8 cellular contexts compared by ENCODE assay signal in the genomic region with DNA sequence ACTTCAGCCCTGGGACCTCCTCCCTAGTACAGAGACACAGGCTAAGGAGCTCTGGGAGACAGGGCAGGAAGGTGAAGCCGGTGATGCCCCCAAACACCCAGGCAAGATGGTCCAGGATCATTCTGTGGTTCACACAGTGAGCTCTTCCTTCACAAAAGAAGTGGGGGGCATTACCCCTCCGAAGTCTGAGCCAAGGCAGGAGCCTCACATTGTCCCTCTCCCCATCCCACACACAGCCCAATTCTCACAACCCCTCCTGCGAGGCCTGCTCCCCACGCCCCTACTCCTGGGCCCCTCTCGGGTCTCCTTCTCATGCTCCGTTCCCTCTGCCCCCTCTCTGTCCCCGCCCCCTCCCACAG. TPM values are rescaled to one million over a fixed set of nuclear protein-coding genes. Genes with fewer than 3 reads are reported as not detected.
DNase-seq lines count a peak whose midpoint lies in the region; ATAC-seq and TF ChIP-seq lines count a peak whose summit lies in the region.

No MANE protein-coding gene starts in this region.

- intact Hi-C loops in gastrocnemius medialis (cut with DNase I; ENCODE audit: low total_unique reads): loop anchor here (1.0 to 10.0 kb wide), 3 partner anchors 15 to 1485 kb away; a partner anchor contains a TSS
- intact Hi-C loops in posterior cingulate gyrus (cut with DNase I): loop anchor here (10.0 kb wide), 1 partner anchor 115 kb away; a partner anchor contains a TSS

- H3K27me3 ChIP-seq in SJCRH30 (no peaks in the 10 kb centered on the region), fibroblast of lung (ENCODE audit: control insufficient read depth, insufficient read depth, low read length) (no peaks in the 10 kb centered on the region), gastrocnemius medialis (no peaks in the 10 kb centered on the region)

- in situ Hi-C loops in gastrocnemius medialis (cut with MboI; ENCODE audit: low sequenced_read_pairs in 4 of 4): loop anchor here in 1 of 4 donors (25.0 kb wide), 1 partner anchor 378 kb away; a partner anchor contains a TSS

- no peak for DNase-seq in SJCRH30
- DNase-seq in fibroblast of lung (ENCODE audit: low read depth in 2 of 2): no peak
- no peak for DNase-seq in gastrocnemius medialis
- no peak for DNase-seq in posterior cingulate gyrus
- no peak for DNase-seq in AML-193 (lab: John Stamatoyannopoulos, UW)

- peak in 1 of 2 donors; percentile 0 for ATAC-seq in gastrocnemius medialis
- no peak for ATAC-seq in GM18498 (IDR thresholded peaks at IDR 0.05; ENCODE audit: unreplicated experiment)
- ATAC-seq in HG03521 (IDR thresholded peaks at IDR 0.05; ENCODE audit: unreplicated experiment): no peak

- peak overlapping the region; percentile 19 for H3K27ac ChIP-seq in SJCRH30
- H3K27ac ChIP-seq in fibroblast of lung (ENCODE audit: insufficient read depth, low read length): peak overlapping the region; percentile 34
- H3K27ac ChIP-seq in gastrocnemius medialis: peak overlapping the region; percentile 96 to 99 (median 98)

- H4K20me1 ChIP-seq in fibroblast of lung (ENCODE audit: control insufficient read depth, extremely low read depth, insufficient read depth, low read length): peaks cover 5% of the 10 kb centered on the region

- peaks cover 57% of the 10 kb centered on the region for H3K4me1 ChIP-seq in SJCRH30
- H3K4me1 ChIP-seq in fibroblast of lung (ENCODE audit: control insufficient read depth, extremely low read depth, insufficient read depth, low read length): peaks cover 42% of the 10 kb centered on the region
- peaks cover 96 to 98% of the 10 kb centered on the region in 2 donors for H3K4me1 ChIP-seq in gastrocnemius medialis

- no peak for TF ChIP-seq CTCF in GM12875 (IDR thresholded peaks at IDR 0.05; ENCODE audit: borderline replicate concordance, insufficient read depth, low read depth, low read length)
- TF ChIP-seq CTCF in fibroblast of lung (conservative IDR thresholded peaks at IDR 0.05 in 1 of 2, IDR thresholded peaks at IDR 0.05 in 1 of 2; ENCODE audit: low read depth in 1 of 2, low read length in 2 of 2): no peak
- TF ChIP-seq CTCF in gastrocnemius medialis (IDR thresholded peaks at IDR 0.05 in 4 of 5, conservative IDR thresholded peaks at IDR 0.05 in 1 of 5): no peak

- peak overlapping the region; percentile 20 for H3K9ac ChIP-seq in fibroblast of lung (ENCODE audit: insufficient read depth, low read length)

- no peak for TF ChIP-seq POLR2A in gastrocnemius medialis (IDR thresholded peaks at IDR 0.05)

- no peaks in the 10 kb centered on the region for H3K36me3 ChIP-seq in SJCRH30
- H3K36me3 ChIP-seq in fibroblast of lung (ENCODE audit: control insufficient read depth, insufficient read depth, low read length): peaks cover 1% of the 10 kb centered on the region
- no peaks in the 10 kb centered on the region for H3K36me3 ChIP-seq in gastrocnemius medialis

- no peak overlapping the region for H2AFZ ChIP-seq in fibroblast of lung (ENCODE audit: low read length)

- peak overlapping the region; percentile 57 for H3K4me3 ChIP-seq in GM12875 (ENCODE audit: low read depth, low read length)
- H3K4me3 ChIP-seq in SJCRH30: peak overlapping the region; percentile 20; the same call in 1 of the 2 replicates
- peak overlapping the region in 2 of 4 experiments; percentile 15 to 35 for H3K4me3 ChIP-seq in fibroblast of lung (replicated peaks in 1 of 4; ENCODE audit: control extremely low read depth in 1 of 4, insufficient read depth in 1 of 4, low read depth in 3 of 4, low read length in 4 of 4)
- H3K4me3 ChIP-seq in gastrocnemius medialis: peak overlapping the region; percentile 32 to 89 (median 56)

- H3K9me3 ChIP-seq in SJCRH30 (replicated peaks) (no peaks in the 10 kb centered on the region), fibroblast of lung (ENCODE audit: control insufficient read depth, insufficient read depth, low read depth, low read length) (no peaks in the 10 kb centered on the region), gastrocnemius medialis (no peaks in the 10 kb centered on the region)

- H3K4me2 ChIP-seq in fibroblast of lung (ENCODE audit: extremely low read depth, insufficient read depth, low read length): peak overlapping the region; percentile 44

- H3K79me2 ChIP-seq in fibroblast of lung (ENCODE audit: control insufficient read depth, insufficient read depth, low read length): peaks cover 95% of the 10 kb centered on the region

RNA-seq across cellular contexts. Expression of a gene that starts 10.7 kb away (rescaled TPM):
- total RNA-seq in SJCRH30 (2014; rRNA removed; shearing (Covaris generic)): 10.0 and 13.3 TPM in 2 replicates
- 4.6 and 9.9 TPM in 2 replicates for total RNA-seq in fibroblast of lung
- polyA plus RNA-seq in fibroblast of lung: 12.7 and 13.1 TPM in 2 replicates
- polyA plus RNA-seq in fibroblast of lung (2012): 23.3 and 27.8 TPM in 2 replicates
- polyA minus RNA-seq in fibroblast of lung (ENCODE audit: low replicate concordance): 30.5 and 45.4 TPM in 2 replicates
- 100 to 1,000 TPM; 129 to 260 (median 168) TPM for total RNA-seq in gastrocnemius medialis

Comparison
In these comparisons a context has a peak if more than half of its experiments do, and no peak if none do; other contexts are left out.
1. H3K27ac ChIP-seq: peak in every context shown above with its lines; median percentile 98 in gastrocnemius medialis; 34 in fibroblast of lung; 19 in SJCRH30.